In genomic region chr10:43648392-43649148, GRCh38 we compare ENCODE assay signal across 8 cellular contexts. TPM values are rescaled to one million over a fixed set of nuclear protein-coding genes. Genes with fewer than 3 reads are reported as not detected.
DNase-seq lines count a peak whose midpoint lies in the region; ATAC-seq and TF ChIP-seq lines count a peak whose summit lies in the region.

TSS of gene ZNF32 (minus strand) at chr10:43648881. CDS start at chr10:43646133, 2,748 bp downstream.

- H3K4me2 ChIP-seq in MM.1S (ENCODE audit: low read depth, low read length) = peak within 1 kb of the TSS; percentile 59

- H3F3A ChIP-seq in MM.1S (ENCODE audit: insufficient read depth, low read length) = no peaks in the 10 kb centered on the region; the same call in 1 of the 2 replicates

- no peaks in the 10 kb centered on the region for H3K79me2 ChIP-seq in MM.1S (ENCODE audit: low read length)

- peaks cover 35% of the 10 kb centered on the region for H3K36me3 Mint-ChIP-seq in T-cell

- H3K4me3 Mint-ChIP-seq in T-cell = peak within 1 kb of the TSS; percentile 90 to 94 (median 91)

- H3K27ac Mint-ChIP-seq in T-cell = peak within 1 kb of the TSS; percentile 91 to 97

- DNase-seq in GM06990 (ENCODE audit: extremely low read depth, insufficient read length) (peak; percentile 88), HCEC 1CT (peak; percentile 83), MM.1S (peak; percentile 81), T-cell (peak; percentile 59 to 82 (median 75)), adipocyte (ENCODE audit: low read depth) (peak; percentile 94), heart left ventricle (peak; percentile 87 to 93 (median 88)), pons (ENCODE audit: low spot score) (peak; percentile 87), tibial nerve (ENCODE audit: low spot score in 2 of 2) (peak; percentile 68 to 69)

- H3K27ac ChIP-seq in MM.1S (ENCODE audit: low read length) (no peak within 1 kb of the TSS), heart left ventricle (peak within 1 kb of the TSS; percentile 0 to 92 (median 84)), tibial nerve (peak within 1 kb of the TSS; percentile 74 to 93 (median 90))

- peak within 1 kb of the TSS; percentile 95 for H2AFZ ChIP-seq in MM.1S (ENCODE audit: low read length)

- peaks cover 11 to 28% (median 18%) of the 10 kb centered on the region in 3 donors for H3K9me3 Mint-ChIP-seq in T-cell

- peak in 1 of 2 donors; percentile 45 for TF ChIP-seq EP300 in tibial nerve (IDR thresholded peaks at IDR 0.05)

- no peaks in the 10 kb centered on the region for H3K9me2 ChIP-seq in MM.1S (replicated peaks; ENCODE audit: insufficient read depth, low read length)

- TF ChIP-seq POLR2A in heart left ventricle (IDR thresholded peaks at IDR 0.05) (peak in 1 of 2 donors; percentile 59), tibial nerve (IDR thresholded peaks at IDR 0.05) (peak; percentile 13 to 39)

- H3K9ac ChIP-seq in MM.1S (ENCODE audit: low read length) (peak within 1 kb of the TSS; percentile 65), adipocyte (ENCODE audit: low read length) (peak within 1 kb of the TSS; percentile 91)

- H3K4me1 ChIP-seq in MM.1S (ENCODE audit: low read length) (no peaks in the 10 kb centered on the region), adipocyte (ENCODE audit: control insufficient read depth, insufficient read depth, low read length) (peaks cover 11% of the 10 kb centered on the region), heart left ventricle (peaks cover 0 to 17% (median 8%) of the 10 kb centered on the region in 12 donors), tibial nerve (peaks cover 0 to 18% (median 0%) of the 10 kb centered on the region in 4 donors)

- CTCF ChIA-PET in T-cell (lab: Charles Lee) = interaction anchor here in 1 of 2 donors (0.6 to 0.9 kb wide), 3 partner anchors 8 to 1601 kb away, joined by 3 read pairs; no protein-coding TSS in a partner anchor

- H3K27me3 ChIP-seq in GM06990 (replicated peaks; ENCODE audit: control insufficient read depth, insufficient read depth, low read length) = no peaks in the 10 kb centered on the region
- no peaks in the 10 kb centered on the region for H3K27me3 ChIP-seq in MM.1S (replicated peaks; ENCODE audit: insufficient read depth, low read length)
- no peaks in the 10 kb centered on the region for H3K27me3 ChIP-seq in adipocyte (replicated peaks; ENCODE audit: control insufficient read depth, insufficient read depth, low read length)
- H3K27me3 ChIP-seq in heart left ventricle = no peaks in the 10 kb centered on the region
- H3K27me3 ChIP-seq in tibial nerve = no peaks in the 10 kb centered on the region

- intact Hi-C loops in heart left ventricle (cut with DNase I) = no loop called here

- TF ChIP-seq CTCF in GM06990 (IDR thresholded peaks at IDR 0.05; ENCODE audit: insufficient read depth, low read length, poor library complexity, severe bottlenecking) (no peak), MM.1S (IDR thresholded peaks at IDR 0.05; ENCODE audit: low read length) (no peak), heart left ventricle (IDR thresholded peaks at IDR 0.05) (no peak), tibial nerve (IDR thresholded peaks at IDR 0.05) (peak in 1 of 5 experiments; percentile 33)

- H3K9me3 ChIP-seq in MM.1S (replicated peaks; ENCODE audit: insufficient read depth, low read length) (no peaks in the 10 kb centered on the region), adipocyte (ENCODE audit: control insufficient read depth, low read length) (peaks cover 41% of the 10 kb centered on the region), heart left ventricle (peaks cover 7 to 41% (median 29%) of the 10 kb centered on the region in 12 donors), tibial nerve (peaks cover 4 to 42% (median 17%) of the 10 kb centered on the region in 4 donors)

- POLR2A ChIA-PET in T-cell (lab: Charles Lee) = interaction anchor here in 1 of 2 donors (1.2 kb wide), 1 partner anchor 54 kb away, joined by 3 read pairs; no protein-coding TSS in a partner anchor

- H3K4me3 ChIP-seq in GM06990 (replicated peaks; ENCODE audit: low read depth, low read length) (peak within 1 kb of the TSS; percentile 76), MM.1S (ENCODE audit: low read length) (peak within 1 kb of the TSS; percentile 59), adipocyte (ENCODE audit: low read length) (peak within 1 kb of the TSS; percentile 91), heart left ventricle (peak within 1 kb of the TSS; percentile 59 to 100 (median 84)), tibial nerve (peak within 1 kb of the TSS; percentile 83 to 93 (median 89))

- 0 to 2% (median 0%) methylated on average over 33 to 89 of the region's 89 CpGs for WGBS in heart left ventricle, 4 donors
- WGBS in tibial nerve, 2 donors = 0 to 1% methylated on average over 41 to 43 of the region's 89 CpGs

- peaks cover 22 to 29% (median 26%) of the 10 kb centered on the region in 3 donors for H3K4me1 Mint-ChIP-seq in T-cell

- H4K20me1 ChIP-seq in MM.1S (ENCODE audit: insufficient read depth, low read length) = no peaks in the 10 kb centered on the region

- H3K36me3 ChIP-seq in GM06990 (ENCODE audit: control insufficient read depth, insufficient read depth, low read length) (peaks cover 7% of the 10 kb centered on the region), MM.1S (replicated peaks; ENCODE audit: insufficient read depth, low read length) (no peaks in the 10 kb centered on the region), adipocyte (ENCODE audit: control insufficient read depth, insufficient read depth, low read length, severe bottlenecking) (peaks cover 29% of the 10 kb centered on the region), heart left ventricle (peaks cover 6 to 32% (median 26%) of the 10 kb centered on the region in 9 donors), tibial nerve (peaks cover 9 to 40% (median 13%) of the 10 kb centered on the region in 3 donors)

- ATAC-seq in T-cell (replicated peaks in 1 of 4) (peak; percentile 96 to 98 (median 98)), heart left ventricle (peak; percentile 95 to 99 (median 98))

- H3K27me3 Mint-ChIP-seq in T-cell = peaks cover 4 to 7% of the 10 kb centered on the region in 2 donors

RNA-seq across cellular contexts. Expression of gene ZNF32, which starts in this region (rescaled TPM):
- 10 to 100 TPM; 25.3 to 38.2 (median 34.8) TPM for total RNA-seq in T-cell
- total RNA-seq in heart left ventricle = 10 to 100 TPM; 32.8 to 61.7 (median 42.4) TPM
- 10 to 100 TPM; 39.4 to 78.2 TPM for polyA plus RNA-seq in heart left ventricle
- total RNA-seq in tibial nerve = 10 to 100 TPM; 33.6 to 66.1 (median 52.5) TPM
